17 cellular contexts compared by ENCODE assay signal in genomic region chr17:2994441-2994840, GRCh38.
DNase-seq lines count a peak whose midpoint lies in the region; ATAC-seq, FAIRE-seq and TF ChIP-seq lines count a peak whose summit lies in the region.
"Had no signal": no experiment of that assay in that cellular context is flagged by ENCODE, and none has a peak within 500 bp of the region (broad histone marks: within the 10 kb centered on the region; RNA-seq: fewer than 3 reads in every experiment).

No MANE protein-coding gene starts in this region.

- no peak for FAIRE-seq in HepG2 (lab: Jason Lieb, UNC)

- H3K9me3 ChIP-seq in right lobe of liver, result no peaks in the 10 kb centered on the region
- H3K9me3 ChIP-seq in HepG2 (ENCODE audit: low read length), result no peaks in the 10 kb centered on the region
- H3K9me3 ChIP-seq in tibial artery, result no peaks in the 10 kb centered on the region
- H3K9me3 ChIP-seq: BLaER1, HAP-1 had no signal

- peak in 2 of 3 donors; percentile 18 to 41 for DNase-seq in right lobe of liver
- DNase-seq in HepG2 (ENCODE audit: low spot score), result no peak
- DNase-seq in coronary artery (ENCODE audit: low spot score), result peak; percentile 53
- DNase-seq in posterior vena cava (ENCODE audit: low spot score), result peak; percentile 32
- peak; percentile 7 to 61 for DNase-seq in tibial artery
- no peak for DNase-seq in mesothelial cell of epicardium (ENCODE audit: low spot score in 2 of 2, unreplicated experiment in 2 of 2)
- DNase-seq in GM10266 (ENCODE audit: extremely low spot score), result no peak
- DNase-seq in stimulated activated CD4-positive, alpha-beta T cell treated with anti-CD3 and anti-CD28 coated beads, Interleukin-4, amount 100 ng/mL, for 24 hours, result no peak
- DNase-seq: 8988T; AML-193; CD4-positive, CD25-positive, alpha-beta regulatory T cell; DMS53; GF-D8; GOT3; HFFc6 had no signal

- no peaks in the 10 kb centered on the region for H3K27me3 Mint-ChIP-seq in mesothelial cell of epicardium (ENCODE audit: low read depth)
- H3K27me3 Mint-ChIP-seq: CD4-positive, CD25-positive, alpha-beta regulatory T cell had no signal

- POLR2A ChIA-PET in HepG2 (lab: Yijun Ruan, JAX), result no interaction called here

- ATAC-seq in right lobe of liver (no peak), HepG2 (no peak)

- no CpG with 5 or more reads among the region's 6 CpGs for WGBS in right lobe of liver (ENCODE audit: insufficient coverage, low coverage, low lambda C conversion rate, missing lambda C conversion rate)
- 100% methylated on average over 1 of the region's 6 CpGs for WGBS in HepG2 (ENCODE audit: low lambda C conversion rate)

- H3K27ac Mint-ChIP-seq in mesothelial cell of epicardium, result no peak overlapping the region
- H3K27ac Mint-ChIP-seq: CD4-positive, CD25-positive, alpha-beta regulatory T cell; HFFc6 had no signal

- H4K20me1 ChIP-seq in HepG2 (ENCODE audit: insufficient read depth, low read length), result no peaks in the 10 kb centered on the region

- no peak overlapping the region for H3K4me2 ChIP-seq in HepG2 (ENCODE audit: low read depth, low read length)
- H3K4me2 ChIP-seq: BLaER1 had no signal

- intact Hi-C loops in right lobe of liver (cut with DNase I) (no loop called here), HepG2 (cut with micrococcal nuclease; ENCODE audit: unreplicated experiment) (no loop called here), posterior vena cava (cut with DNase I) (loop anchor here in 1 of 2 donors (1.0 kb wide), 1 partner anchor 141 kb away; no protein-coding TSS in a partner anchor), tibial artery (cut with DNase I; ENCODE audit: low total_unique reads) (no loop called here)

- H3K9ac ChIP-seq in HepG2 (ENCODE audit: insufficient read depth, low read depth, low read length), result no peak overlapping the region
- H3K9ac ChIP-seq: BLaER1 had no signal

- no peak for TF ChIP-seq POLR2A in right lobe of liver (IDR thresholded peaks at IDR 0.05)
- TF ChIP-seq POLR2A in HepG2 (IDR thresholded peaks at IDR 0.05; ENCODE audit: insufficient read depth in 1 of 2, low read depth in 2 of 2, low read length in 2 of 2), result no peak

- TF ChIP-seq CTCF in right lobe of liver (IDR thresholded peaks at IDR 0.05) (no peak), HepG2 (CRISPR knock-in tag; IDR thresholded peaks at IDR 0.05) (no peak), coronary artery (IDR thresholded peaks at IDR 0.05) (no peak), tibial artery (IDR thresholded peaks at IDR 0.05) (no peak), mesothelial cell of epicardium (IDR thresholded peaks at IDR 0.05; ENCODE audit: unreplicated experiment) (no peak), GM10266 (IDR thresholded peaks at IDR 0.05; ENCODE audit: control insufficient read depth, insufficient read depth, low read depth, missing control alignments) (no peak)

- CTCF ChIA-PET in HepG2 (lab: Yijun Ruan, JAX; ENCODE audit: low intra/inter-chr PET ratio, low total read pairs), result no interaction called here

- no peak overlapping the region for H2AFZ ChIP-seq in HepG2 (ENCODE audit: low read length)

- H3K4me1 Mint-ChIP-seq in mesothelial cell of epicardium, result peaks cover 8% of the 10 kb centered on the region
- H3K4me1 Mint-ChIP-seq: CD4-positive, CD25-positive, alpha-beta regulatory T cell had no signal

- TF ChIP-seq EP300 in HepG2 (IDR thresholded peaks at IDR 0.05; ENCODE audit: low read depth in 2 of 2, low read length in 2 of 2), result no peak
- no peak for TF ChIP-seq EP300 in HepG2 (CRISPR knock-in tag; IDR thresholded peaks at IDR 0.05; ENCODE audit: borderline replicate concordance)

- no peaks in the 10 kb centered on the region for H3K36me3 Mint-ChIP-seq in mesothelial cell of epicardium

- H3K27ac ChIP-seq in right lobe of liver, result no peak overlapping the region
- H3K27ac ChIP-seq in HepG2 (ENCODE audit: extremely low read length, insufficient read depth, low read length), result no peak overlapping the region
- H3K27ac ChIP-seq in coronary artery, result no peak overlapping the region
- H3K27ac ChIP-seq in tibial artery, result no peak overlapping the region
- H3K27ac ChIP-seq: BLaER1 had no signal

- in situ Hi-C loops in HepG2 (cut with HindIII; ENCODE audit: extremely low pct_ligation_motif_present, low pct_unique_long_range_greater_than_20kb), result no loop called here

- H3K27me3 ChIP-seq in right lobe of liver, result no peaks in the 10 kb centered on the region
- H3K27me3 ChIP-seq in HepG2 (ENCODE audit: control insufficient read depth in 1 of 2, insufficient read depth in 2 of 2, low read length in 2 of 2), result no peaks in the 10 kb centered on the region
- no peaks in the 10 kb centered on the region for H3K27me3 ChIP-seq in tibial artery
- H3K27me3 ChIP-seq: BLaER1 had no signal

- no peak overlapping the region for H3K4me3 ChIP-seq in right lobe of liver
- H3K4me3 ChIP-seq in HepG2 (replicated peaks in 1 of 3; ENCODE audit: insufficient read depth in 1 of 3, low read depth in 2 of 3, low read length in 3 of 3), result no peak overlapping the region
- H3K4me3 ChIP-seq in coronary artery, result no peak overlapping the region
- H3K4me3 ChIP-seq in tibial artery, result no peak overlapping the region
- H3K4me3 ChIP-seq: BLaER1, HAP-1 had no signal

- H3K79me2 ChIP-seq in HepG2 (ENCODE audit: insufficient read depth, low read length), result no peaks in the 10 kb centered on the region

- no peaks in the 10 kb centered on the region for H3K9me3 Mint-ChIP-seq in mesothelial cell of epicardium
- H3K9me3 Mint-ChIP-seq: CD4-positive, CD25-positive, alpha-beta regulatory T cell had no signal

- no peak for TF ChIP-seq RAD21 in HepG2 (CRISPR knock-in tag; IDR thresholded peaks at IDR 0.05)

- no peaks in the 10 kb centered on the region for H3K4me1 ChIP-seq in right lobe of liver
- H3K4me1 ChIP-seq in HepG2 (ENCODE audit: insufficient read depth, low read length), result no peaks in the 10 kb centered on the region
- peaks cover 0 to 6% (median 3%) of the 10 kb centered on the region in 4 donors for H3K4me1 ChIP-seq in tibial artery
- H3K4me1 ChIP-seq: BLaER1, HAP-1 had no signal

- H3K36me3 ChIP-seq in right lobe of liver, result no peaks in the 10 kb centered on the region
- H3K36me3 ChIP-seq in HepG2 (replicated peaks in 1 of 2; ENCODE audit: control insufficient read depth in 1 of 2, insufficient read depth in 2 of 2, low read length in 2 of 2), result peaks cover 16 to 24% of the 10 kb centered on the region in 2 experiments; a peak in 4 of 5 replicates
- peaks cover 0 to 15% (median 0%) of the 10 kb centered on the region in 3 donors for H3K36me3 ChIP-seq in tibial artery
- H3K36me3 ChIP-seq: HAP-1 had no signal

- no peak overlapping the region for H3K4me3 Mint-ChIP-seq in mesothelial cell of epicardium
- H3K4me3 Mint-ChIP-seq: CD4-positive, CD25-positive, alpha-beta regulatory T cell; HFFc6 had no signal

- BruUV-seq in HepG2 (replicated peaks; lab: Mats Ljungman, UMichigan), result no TSS peak

TF ChIP-seq in HepG2, 621 proteins besides CTCF, POLR2A, EP300 and RAD21:
- TF ChIP-seq SRSF9 (IDR thresholded peaks at IDR 0.05; ENCODE audit: borderline replicate concordance, insufficient read depth, low read depth, low read length, poor library complexity, severe bottlenecking), result no peak

Comparison
In these comparisons a context has a peak if more than half of its experiments do, and no peak if none do; other contexts are left out.
1. DNase-seq: peak in right lobe of liver (2 of 3), coronary artery (single experiment), posterior vena cava (single experiment) and tibial artery (2 of 2); none in HepG2 (single experiment), mesothelial cell of epicardium (0 of 2), GM10266 (single experiment) and stimulated activated CD4-positive, alpha-beta T cell treated with anti-CD3 and anti-CD28 coated beads, Interleukin-4, amount 100 ng/mL, for 24 hours (single experiment).